1 cellular context compared by ENCODE assay signal in genomic region chr15:45573961-45574629, GRCh38.
TF ChIP-seq lines count a peak whose summit lies in the region.

No MANE protein-coding gene starts in this region.

TF ChIP-seq in endothelial cell of umbilical vein, 7 proteins besides CTCF, POLR2A, EP300 and RAD21:
- TF ChIP-seq EZH2 (IDR thresholded peaks at IDR 0.05; ENCODE audit: borderline replicate concordance, low read depth, low read length, severe bottlenecking): no peak
- no peak for TF ChIP-seq MAX (IDR thresholded peaks at IDR 0.05; ENCODE audit: insufficient read depth, insufficient read length)
TF ChIP-seq in endothelial cell of umbilical vein: peak in this region for 0.
